ENCODE assay signal across 23 cellular contexts in genomic region chr15:50872832-50873231, GRCh38.
"Had no signal": no experiment of that assay in that cellular context is flagged by ENCODE, and none has a peak within 500 bp of the region (broad histone marks: within the 10 kb centered on the region; RNA-seq: fewer than 3 reads in every experiment).

No MANE protein-coding gene starts in this region.

- H3K9ac ChIP-seq: parathyroid adenoma had no signal

- H3K27ac ChIP-seq: epithelial cell of prostate, esophagus muscularis mucosa, gastrocnemius medialis, parathyroid adenoma, prostate gland had no signal

- H3K4me3 Mint-ChIP-seq: natural killer cell, type B pancreatic cell had no signal

- H3K9me3 ChIP-seq: esophagus muscularis mucosa, gastrocnemius medialis, heart right ventricle, prostate gland, right lobe of liver, spleen had no signal

- H3K36me3 ChIP-seq: esophagus muscularis mucosa, gastrocnemius medialis, heart right ventricle, prostate gland, right lobe of liver, spleen had no signal

- H3K27ac Mint-ChIP-seq: natural killer cell, type B pancreatic cell had no signal

- ATAC-seq: gastrocnemius medialis, heart right ventricle, natural killer cell had no signal

- H3K36me3 Mint-ChIP-seq: natural killer cell, type B pancreatic cell had no signal

- H3K79me2 ChIP-seq: parathyroid adenoma had no signal

- H3K4me1 ChIP-seq: parathyroid adenoma, prostate gland had no signal

- H3K27me3 ChIP-seq: esophagus muscularis mucosa, gastrocnemius medialis, heart right ventricle, right lobe of liver, spleen had no signal

- H3K9me3 Mint-ChIP-seq: natural killer cell, type B pancreatic cell had no signal

- H2AFZ ChIP-seq: parathyroid adenoma had no signal

- H3K4me3 ChIP-seq: esophagus muscularis mucosa, gastrocnemius medialis, prostate gland, right lobe of liver, spleen had no signal

- FAIRE-seq: endometrium, islet of Langerhans, urothelium cell line had no signal

- DNase-seq: effector memory CD4-positive, alpha-beta T cell; gastrocnemius medialis; heart right ventricle; hypothalamus; kidney glomerular epithelial cell; mammary epithelial cell; natural killer cell; occipital lobe; retina; right lobe of liver; spleen; stimulated activated CD4-positive, alpha-beta T cell treated with anti-CD3 and anti-CD28 coated beads, Interleukin-15, amount 100 ng/mL, for 24 hours; stimulated activated CD4-positive, alpha-beta T cell treated with anti-CD3 and anti-CD28 coated beads, Interleukin-1b, Interleukin-23, amount 100 ng/mL, for 48 hours; stimulated activated CD4-positive, alpha-beta T cell treated with anti-CD3 and anti-CD28 coated beads, Interleukin-4, amount 100 ng/mL, for 24 hours; stimulated activated naive CD4-positive, alpha-beta T cell had no signal
